ENCODE assay signal across 15 cellular contexts in genomic region chr6:16028966-16029365, GRCh38.
A peak's percentile ranks its signal among the peaks of the same experiment; 100 is the strongest.
DNase-seq lines count a peak whose midpoint lies in the region; ATAC-seq lines count a peak whose summit lies in the region.
"Had no signal": no experiment of that assay in that cellular context is flagged by ENCODE, and none has a peak within 500 bp of the region (broad histone marks: within the 10 kb centered on the region; RNA-seq: fewer than 3 reads in every experiment).

No MANE protein-coding gene starts in this region.

- peaks cover 3% of the 10 kb centered on the region for H3K4me1 Mint-ChIP-seq in activated CD4-positive, alpha-beta T cell treated with anti-CD3 and anti-CD28 coated beads, Interleukin-2, amount 10 ng/mL, durations not matched to agents 24 days and 14 days
- H3K4me1 Mint-ChIP-seq in activated T-cell treated with anti-CD3 and anti-CD28 coated beads, Interleukin-2, amount 50 U/mL, for 72 hours (ENCODE audit: low read depth): peaks cover 9% of the 10 kb centered on the region
- no peaks in the 10 kb centered on the region for H3K4me1 Mint-ChIP-seq in activated T-helper 17 cell treated with anti-CD3 and anti-CD28 coated beads, Interleukin-2, amount 50 U/mL, for 72 hours
- H3K4me1 Mint-ChIP-seq: CD8-positive, alpha-beta memory T cell had no signal

- no peak overlapping the region for H3K27ac Mint-ChIP-seq in activated CD4-positive, alpha-beta T cell treated with anti-CD3 and anti-CD28 coated beads, Interleukin-2, amount 10 ng/mL, durations not matched to agents 24 days and 14 days
- no peak overlapping the region for H3K27ac Mint-ChIP-seq in activated T-cell treated with anti-CD3 and anti-CD28 coated beads, Interleukin-2, amount 50 U/mL, for 72 hours
- H3K27ac Mint-ChIP-seq in activated T-helper 17 cell treated with anti-CD3 and anti-CD28 coated beads, Interleukin-2, amount 50 U/mL, for 72 hours: no peak overlapping the region
- H3K27ac Mint-ChIP-seq: CD8-positive, alpha-beta memory T cell; H9 had no signal

- ATAC-seq in activated T-cell treated with anti-CD3 and anti-CD28 coated beads, Interleukin-2, amount 50 U/mL, for 72 hours (replicated peaks in 1 of 2): peak; percentile 41 to 54
- peak; percentile 57 for ATAC-seq in activated T-helper 17 cell treated with anti-CD3 and anti-CD28 coated beads, Interleukin-2, amount 50 U/mL, for 72 hours (replicated peaks)
- ATAC-seq in stimulated activated naive CD8-positive, alpha-beta T cell treated with anti-CD3 and anti-CD28 coated beads, Interleukin-15, Interleukin-2, amounts not matched to agents 100 U/mL and 50 U/mL, for 24 hours: peak; percentile 75
- no peak for ATAC-seq in GM18511 (IDR thresholded peaks at IDR 0.05; ENCODE audit: unreplicated experiment)

- H3K27me3 Mint-ChIP-seq in activated CD4-positive, alpha-beta T cell treated with anti-CD3 and anti-CD28 coated beads, Interleukin-2, amount 10 ng/mL, durations not matched to agents 24 days and 14 days: peaks cover 4% of the 10 kb centered on the region
- no peaks in the 10 kb centered on the region for H3K27me3 Mint-ChIP-seq in activated T-cell treated with anti-CD3 and anti-CD28 coated beads, Interleukin-2, amount 50 U/mL, for 72 hours (ENCODE audit: low read depth)
- H3K27me3 Mint-ChIP-seq in activated T-helper 17 cell treated with anti-CD3 and anti-CD28 coated beads, Interleukin-2, amount 50 U/mL, for 72 hours: peaks cover 4% of the 10 kb centered on the region

- H3K4me3 Mint-ChIP-seq in activated CD4-positive, alpha-beta T cell treated with anti-CD3 and anti-CD28 coated beads, Interleukin-2, amount 10 ng/mL, durations not matched to agents 24 days and 14 days: no peak overlapping the region
- H3K4me3 Mint-ChIP-seq in activated T-cell treated with anti-CD3 and anti-CD28 coated beads, Interleukin-2, amount 50 U/mL, for 72 hours: no peak overlapping the region
- H3K4me3 Mint-ChIP-seq in activated T-helper 17 cell treated with anti-CD3 and anti-CD28 coated beads, Interleukin-2, amount 50 U/mL, for 72 hours: no peak overlapping the region
- H3K4me3 Mint-ChIP-seq: CD8-positive, alpha-beta memory T cell; H9 had no signal

- H3K9me3 Mint-ChIP-seq in activated CD4-positive, alpha-beta T cell treated with anti-CD3 and anti-CD28 coated beads, Interleukin-2, amount 10 ng/mL, durations not matched to agents 24 days and 14 days: peaks cover 11% of the 10 kb centered on the region
- peaks cover 2 to 5% of the 10 kb centered on the region in 2 donors for H3K9me3 Mint-ChIP-seq in activated T-cell treated with anti-CD3 and anti-CD28 coated beads, Interleukin-2, amount 50 U/mL, for 72 hours
- H3K9me3 Mint-ChIP-seq in activated T-helper 17 cell treated with anti-CD3 and anti-CD28 coated beads, Interleukin-2, amount 50 U/mL, for 72 hours: no peaks in the 10 kb centered on the region

- H3K36me3 Mint-ChIP-seq in activated CD4-positive, alpha-beta T cell treated with anti-CD3 and anti-CD28 coated beads, Interleukin-2, amount 10 ng/mL, durations not matched to agents 24 days and 14 days (ENCODE audit: low read depth): no peaks in the 10 kb centered on the region
- H3K36me3 Mint-ChIP-seq in activated T-cell treated with anti-CD3 and anti-CD28 coated beads, Interleukin-2, amount 50 U/mL, for 72 hours (ENCODE audit: insufficient read depth in 2 of 2): peaks cover 0 to 3% of the 10 kb centered on the region in 2 donors
- no peaks in the 10 kb centered on the region for H3K36me3 Mint-ChIP-seq in activated T-helper 17 cell treated with anti-CD3 and anti-CD28 coated beads, Interleukin-2, amount 50 U/mL, for 72 hours (ENCODE audit: low read depth)

- peak; percentile 25 for DNase-seq in activated CD4-positive, alpha-beta T cell treated with anti-CD3 and anti-CD28 coated beads for 48 hours
- DNase-seq in activated CD4-positive, alpha-beta T cell treated with anti-CD3 and anti-CD28 coated beads, Interleukin-2, amount 10 ng/mL, durations not matched to agents 24 days and 14 days: no peak
- peak in 1 of 2 donors; percentile 4 for DNase-seq in activated T-cell treated with anti-CD3 and anti-CD28 coated beads, Interleukin-2, amount 50 U/mL, for 72 hours
- no peak for DNase-seq in activated T-cell treated with anti-CD3 and anti-CD28 coated beads, Interleukin-2, amount 50 U/mL, for 1 hour
- DNase-seq in stimulated activated naive CD8-positive, alpha-beta T cell treated with anti-CD3 and anti-CD28 coated beads, Interleukin-15, Interleukin-2, amounts not matched to agents 100 U/mL and 50 U/mL, for 24 hours: no peak
- DNase-seq: 8988T; AML-193; Caco-2; CD8-positive, alpha-beta memory T cell; DND-41; GDM1; GOT3; H9 had no signal

- intact Hi-C loops in activated CD4-positive, alpha-beta T cell treated with anti-CD3 and anti-CD28 coated beads, Interleukin-2, amount 10 ng/mL, durations not matched to agents 24 days and 14 days (cut with micrococcal nuclease): no loop called here
